In the genomic region with DNA sequence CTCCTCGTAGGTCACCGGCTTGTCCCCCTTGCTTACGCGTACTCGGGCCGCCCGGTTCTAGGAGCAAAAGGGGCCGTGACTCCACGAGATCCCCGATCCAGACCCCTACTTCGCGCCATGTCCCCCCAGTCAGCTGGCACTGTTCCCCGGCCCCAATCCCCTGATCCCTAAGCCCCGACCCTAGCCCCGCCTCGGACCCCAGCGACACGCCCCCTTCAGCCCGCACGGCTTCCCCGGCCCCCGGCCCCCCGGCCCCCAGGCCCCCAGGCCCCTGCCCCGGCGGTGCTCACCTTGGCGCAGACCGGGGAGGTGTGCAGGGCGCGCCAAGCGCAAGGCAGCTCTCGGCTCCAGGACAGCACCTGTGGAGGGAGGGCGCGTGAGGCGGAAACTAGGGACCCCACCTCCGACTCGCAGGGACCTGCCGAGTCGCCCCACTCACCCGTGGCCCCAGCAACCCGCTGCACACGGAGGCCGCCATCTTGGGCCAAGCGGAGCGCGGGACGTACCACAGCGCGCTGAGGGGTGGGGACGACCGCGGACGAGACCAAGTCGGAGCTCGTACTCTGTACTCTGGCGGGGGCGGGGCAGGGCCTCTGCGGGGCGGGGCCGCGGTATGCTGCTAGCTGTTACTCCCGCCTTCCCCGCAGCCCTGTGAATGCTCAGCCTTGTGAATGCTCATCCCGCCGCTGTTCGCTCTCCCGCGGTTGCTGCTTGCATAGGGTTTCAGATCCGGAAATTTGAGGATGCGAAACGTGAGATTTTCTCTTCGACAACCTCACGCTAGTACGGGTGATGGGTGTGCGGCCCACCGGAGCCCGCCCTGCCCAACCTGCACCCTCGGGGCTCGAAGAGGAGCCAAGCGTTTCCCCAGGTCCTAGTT, we compare ENCODE assay signal across 8 cellular contexts. TPM values are rescaled to one million over a fixed set of nuclear protein-coding genes. Genes with fewer than 3 reads are reported as not detected.
DNase-seq lines count a peak whose midpoint lies in the region; ATAC-seq and TF ChIP-seq lines count a peak whose summit lies in the region.

TSS of gene MRPS24 (minus strand) at position 500 of the 880 bp plus-strand sequence. CDS start at position 478, 22 bp downstream.

- peaks cover 9 to 11% of the 10 kb centered on the region in 2 donors for H3K4me1 ChIP-seq in lung (ENCODE audit: control insufficient read depth in 2 of 2, insufficient read depth in 2 of 2, low read length in 2 of 2)

- DNase-seq in COLO668 (lab: John Stamatoyannopoulos, UW; ENCODE audit: unreplicated experiment) = peak; percentile 99
- peak; percentile 98 for DNase-seq in GM20000 (ENCODE audit: low spot score)
- peak; percentile 97 for DNase-seq in HT-29 (ENCODE audit: low spot score)
- peak; percentile 84 for DNase-seq in NK-92 treated with Interleukin-12 subunit alpha and Interleukin-12 subunit beta, amount 100 ng/mL, for 24 hours (lab: John Stamatoyannopoulos, UW)
- DNase-seq in activated CD8-positive, alpha-beta memory T cell treated with anti-CD3 and anti-CD28 coated beads for 24 hours = peak; percentile 98
- DNase-seq in effector CD4-positive, alpha-beta T cell = peak; percentile 92
- peak; percentile 96 for DNase-seq in lung (ENCODE audit: low spot score)
- peak; percentile 91 to 97 (median 93) for DNase-seq in stimulated activated CD4-positive, alpha-beta T cell treated with anti-CD3 and anti-CD28 coated beads, TNF-alpha, amount 100 ng/mL, for 24 hours (ENCODE audit: low read depth in 3 of 3)

- WGBS in lung, 2 donors = 1% methylated on average over 68 to 79 of the region's 79 CpGs

- peak; percentile 99 for ATAC-seq in lung (ENCODE audit: insufficient read depth, low FRiP score)

- peak within 1 kb of the TSS; percentile 99 for H3K4me3 ChIP-seq in lung

- H3K27me3 ChIP-seq in lung (ENCODE audit: control insufficient read depth, insufficient read depth) = no peaks in the 10 kb centered on the region

- H3K27ac ChIP-seq in lung (ENCODE audit: low read depth in 1 of 2, low read length in 1 of 2) = peak within 1 kb of the TSS; percentile 90 to 95

- H3K36me3 ChIP-seq in lung (ENCODE audit: control insufficient read depth in 2 of 2, insufficient read depth in 2 of 2, low read length in 2 of 2) = peaks cover 8 to 13% of the 10 kb centered on the region in 2 donors

- no peaks in the 10 kb centered on the region for H3K9me3 ChIP-seq in lung (ENCODE audit: control insufficient read depth in 2 of 2, insufficient read depth in 1 of 2, low read length in 1 of 2)

- no peak for TF ChIP-seq CTCF in GM20000 (IDR thresholded peaks at IDR 0.05; ENCODE audit: extremely low read depth, missing control alignments)
- TF ChIP-seq CTCF in lung (IDR thresholded peaks at IDR 0.05; ENCODE audit: control extremely low read depth, extremely low read depth) = no peak

RNA-seq across cellular contexts. Expression of gene MRPS24, which starts in this region (rescaled TPM):
- 203 and 235 TPM in 2 replicates for total RNA-seq in HT-29 (2014; rRNA removed; shearing (Covaris generic))
- 10 to 100 TPM; 33.6 to 96.7 TPM for total RNA-seq in lung
- polyA plus RNA-seq in lung = 100 to 1,000 TPM; 119 to 126 TPM

Comparison
In these comparisons a context has a peak if more than half of its experiments do, and no peak if none do; other contexts are left out.
1. Peak in every context shown above with its lines: DNase-seq, ATAC-seq, H3K4me3 ChIP-seq and H3K27ac ChIP-seq.